ENCODE assay signal across 19 cellular contexts in the genomic region with DNA sequence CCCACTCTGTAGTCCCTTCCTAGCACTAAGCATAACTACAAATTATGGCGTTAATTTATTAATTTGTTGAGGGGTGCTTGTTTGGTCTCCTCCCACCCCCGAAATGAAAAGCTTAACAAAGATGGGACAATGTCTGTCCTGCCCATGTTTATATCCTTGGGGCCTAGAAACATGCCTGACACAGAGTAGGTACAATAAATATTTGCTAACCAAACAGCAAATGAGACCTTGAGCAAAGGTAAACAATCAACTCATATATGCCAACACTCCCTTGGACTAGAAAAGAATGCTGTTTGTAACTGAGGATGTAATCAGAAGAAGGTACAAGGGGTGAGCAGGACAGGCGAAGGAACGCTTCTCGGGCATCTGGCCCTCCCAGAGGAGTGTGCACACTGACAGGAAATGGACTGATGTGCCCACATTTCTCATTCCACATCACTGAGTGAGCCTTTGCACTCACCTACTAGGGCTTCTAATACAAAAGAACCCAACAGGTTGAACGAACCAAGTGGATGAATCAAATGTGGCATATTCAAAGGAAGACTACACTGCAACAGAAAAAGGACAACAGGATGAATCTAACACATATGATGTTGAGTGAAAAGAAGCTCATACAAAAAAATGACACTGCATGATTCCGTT.
DNase-seq lines count a peak whose midpoint lies in the region; ATAC-seq and TF ChIP-seq lines count a peak whose summit lies in the region.
"Had no signal": no experiment of that assay in that cellular context is flagged by ENCODE, and none has a peak within 500 bp of the region (broad histone marks: within the 10 kb centered on the region; RNA-seq: fewer than 3 reads in every experiment).

No MANE protein-coding gene starts in this region.

- DNase-seq in T-helper 1 cell = no peak
- peak; percentile 39 for DNase-seq in PC-3
- DNase-seq in pons (ENCODE audit: low spot score) = no peak
- no peak for DNase-seq in natural killer cell treated with Interleukin-12 subunit alpha and Interleukin-12 subunit beta and Interleukin-15 and Interleukin-18, amount 100 ng/mL, for 72 hours (ENCODE audit: low spot score)
- no peak for DNase-seq in RPMI8226
- DNase-seq: BE2C; CD4-positive, alpha-beta T cell; H9; NCI-H1105; NCI-H1694; NCI-H2081 treated with DMSO at 0.1 percent for 48 hours; NK-92 treated with Interleukin-12 subunit alpha and Interleukin-12 subunit beta, amount 100 ng/mL, for 24 hours; OCI-M1; SIG-M5 had no signal

- H3K4me3 Mint-ChIP-seq in T-helper 1 cell treated with Interleukin-12 subunit alpha and Interleukin-12 subunit beta and Interleukin-4 antibody, amounts not matched to agents 30 μg/mL and 1 μg/mL, for 36 hours = no peak overlapping the region
- no peak overlapping the region for H3K4me3 Mint-ChIP-seq in nephron
- no peak overlapping the region for H3K4me3 Mint-ChIP-seq in natural killer cell treated with Interleukin-12 subunit alpha and Interleukin-12 subunit beta and Interleukin-15 and Interleukin-18, amount 100 ng/mL, for 72 hours
- H3K4me3 Mint-ChIP-seq: CD4-positive, alpha-beta T cell; H9 had no signal

- no peak overlapping the region for H3K9ac ChIP-seq in PC-3 (ENCODE audit: low read length)

- H3K4me3 ChIP-seq in PC-3 (ENCODE audit: low read length) = no peak overlapping the region

- H4K20me1 ChIP-seq in PC-3 (ENCODE audit: low read length) = no peaks in the 10 kb centered on the region

- no peaks in the 10 kb centered on the region for H3K27me3 Mint-ChIP-seq in T-helper 1 cell treated with Interleukin-12 subunit alpha and Interleukin-12 subunit beta and Interleukin-4 antibody, amounts not matched to agents 30 μg/mL and 1 μg/mL, for 36 hours (ENCODE audit: low read depth)
- H3K27me3 Mint-ChIP-seq in nephron (ENCODE audit: low read depth) = no peaks in the 10 kb centered on the region
- no peaks in the 10 kb centered on the region for H3K27me3 Mint-ChIP-seq in natural killer cell treated with Interleukin-12 subunit alpha and Interleukin-12 subunit beta and Interleukin-15 and Interleukin-18, amount 100 ng/mL, for 72 hours
- H3K27me3 Mint-ChIP-seq: CD4-positive, alpha-beta T cell had no signal

- H3F3A ChIP-seq in PC-3 (ENCODE audit: low read length, unreplicated experiment) = no peaks in the 10 kb centered on the region

- peaks cover 28% of the 10 kb centered on the region for H3K4me1 ChIP-seq in PC-3 (ENCODE audit: insufficient read depth, low read length)

- TF ChIP-seq CTCF in PC-3 (conservative IDR thresholded peaks at IDR 0.05; ENCODE audit: low read depth, low read length) (no peak), nephron (IDR thresholded peaks at IDR 0.05; ENCODE audit: unreplicated experiment in 3 of 3) (no peak)

- peaks cover 20% of the 10 kb centered on the region for H3K36me3 ChIP-seq in PC-3 (ENCODE audit: low read depth, low read length)
- H3K36me3 ChIP-seq: BE2C had no signal

- no peaks in the 10 kb centered on the region for H3K27me3 ChIP-seq in PC-3 (ENCODE audit: low read length)
- H3K27me3 ChIP-seq: BE2C had no signal

- H3K9me3 ChIP-seq in PC-3 (ENCODE audit: low read length) = no peaks in the 10 kb centered on the region
- H3K9me3 ChIP-seq: BE2C had no signal

- no peaks in the 10 kb centered on the region for H3K9me2 ChIP-seq in PC-3 (replicated peaks; ENCODE audit: low read length)

- peak overlapping the region; percentile 63 for H3K27ac Mint-ChIP-seq in T-helper 1 cell treated with Interleukin-12 subunit alpha and Interleukin-12 subunit beta and Interleukin-4 antibody, amounts not matched to agents 30 μg/mL and 1 μg/mL, for 36 hours
- peak overlapping the region in 2 of 3 experiments; percentile 12 to 78 for H3K27ac Mint-ChIP-seq in nephron
- no peak overlapping the region for H3K27ac Mint-ChIP-seq in natural killer cell treated with Interleukin-12 subunit alpha and Interleukin-12 subunit beta and Interleukin-15 and Interleukin-18, amount 100 ng/mL, for 72 hours
- H3K27ac Mint-ChIP-seq: CD4-positive, alpha-beta T cell had no signal

- CTCF ChIA-PET in PC-3 (lab: Charles Lee) = no interaction called here

- no TSS peak for BruUV-seq in PC-3 (replicated peaks; lab: Mats Ljungman, UMichigan)

- POLR2A ChIA-PET in PC-3 (lab: Charles Lee; ENCODE audit: unreplicated experiment) = interaction anchor here (0.7 kb wide), 1 partner anchor 65 kb away, joined by 3 read pairs; no protein-coding TSS in a partner anchor

- H3K79me2 ChIP-seq in PC-3 (ENCODE audit: low read length) = peaks cover 29% of the 10 kb centered on the region

- no peak; the same call in 1 of the 2 replicates for ATAC-seq in PC-3
- ATAC-seq in esophagus mucosa = peak; percentile 21
- ATAC-seq in natural killer cell treated with Interleukin-12 subunit alpha and Interleukin-12 subunit beta and Interleukin-15 and Interleukin-18, amount 100 ng/mL, for 72 hours = no peak
- ATAC-seq: SK-N-SH treated with all-trans-retinoic acid at 6 μM for 48 hours had no signal

- intact Hi-C loops in PC-3 (cut with micrococcal nuclease) = no loop called here

- 0 out of 2 replicates have a peak overlapping the region, but pooled peaks have one; percentile 13 for H3K27ac ChIP-seq in PC-3 (ENCODE audit: low read length)
- H3K27ac ChIP-seq: RWPE1 had no signal

- H3K9me3 Mint-ChIP-seq in T-helper 1 cell treated with Interleukin-12 subunit alpha and Interleukin-12 subunit beta and Interleukin-4 antibody, amounts not matched to agents 30 μg/mL and 1 μg/mL, for 36 hours = no peaks in the 10 kb centered on the region
- no peaks in the 10 kb centered on the region for H3K9me3 Mint-ChIP-seq in nephron
- H3K9me3 Mint-ChIP-seq in natural killer cell treated with Interleukin-12 subunit alpha and Interleukin-12 subunit beta and Interleukin-15 and Interleukin-18, amount 100 ng/mL, for 72 hours = no peaks in the 10 kb centered on the region
- H3K9me3 Mint-ChIP-seq: CD4-positive, alpha-beta T cell; H9 had no signal

- no peak overlapping the region for H3K4me2 ChIP-seq in PC-3 (ENCODE audit: low read length)

- peaks cover 6% of the 10 kb centered on the region for H3K4me1 Mint-ChIP-seq in T-helper 1 cell treated with Interleukin-12 subunit alpha and Interleukin-12 subunit beta and Interleukin-4 antibody, amounts not matched to agents 30 μg/mL and 1 μg/mL, for 36 hours (ENCODE audit: low read depth)
- peaks cover 67% of the 10 kb centered on the region for H3K4me1 Mint-ChIP-seq in nephron
- peaks cover 6 to 7% of the 10 kb centered on the region in 2 donors for H3K4me1 Mint-ChIP-seq in natural killer cell treated with Interleukin-12 subunit alpha and Interleukin-12 subunit beta and Interleukin-15 and Interleukin-18, amount 100 ng/mL, for 72 hours (ENCODE audit: low read depth in 2 of 2)

- H3K36me3 Mint-ChIP-seq in T-helper 1 cell treated with Interleukin-12 subunit alpha and Interleukin-12 subunit beta and Interleukin-4 antibody, amounts not matched to agents 30 μg/mL and 1 μg/mL, for 36 hours (ENCODE audit: low read depth) = peaks cover 14% of the 10 kb centered on the region
- H3K36me3 Mint-ChIP-seq in nephron (ENCODE audit: low read depth) = peaks cover 17% of the 10 kb centered on the region
- peaks cover 9% of the 10 kb centered on the region for H3K36me3 Mint-ChIP-seq in natural killer cell treated with Interleukin-12 subunit alpha and Interleukin-12 subunit beta and Interleukin-15 and Interleukin-18, amount 100 ng/mL, for 72 hours

- H2AFZ ChIP-seq in PC-3 (ENCODE audit: low read length) = no peak overlapping the region

Comparison
In these comparisons a context has a peak if more than half of its experiments do, and no peak if none do; other contexts are left out.
1. H3K27ac Mint-ChIP-seq: peak in T-helper 1 cell treated with Interleukin-12 subunit alpha and Interleukin-12 subunit beta and Interleukin-4 antibody, amounts not matched to agents 30 μg/mL and 1 μg/mL, for 36 hours (single experiment) and nephron (2 of 3); none in natural killer cell treated with Interleukin-12 subunit alpha and Interleukin-12 subunit beta and Interleukin-15 and Interleukin-18, amount 100 ng/mL, for 72 hours (0 of 2).